In the genomic region with DNA sequence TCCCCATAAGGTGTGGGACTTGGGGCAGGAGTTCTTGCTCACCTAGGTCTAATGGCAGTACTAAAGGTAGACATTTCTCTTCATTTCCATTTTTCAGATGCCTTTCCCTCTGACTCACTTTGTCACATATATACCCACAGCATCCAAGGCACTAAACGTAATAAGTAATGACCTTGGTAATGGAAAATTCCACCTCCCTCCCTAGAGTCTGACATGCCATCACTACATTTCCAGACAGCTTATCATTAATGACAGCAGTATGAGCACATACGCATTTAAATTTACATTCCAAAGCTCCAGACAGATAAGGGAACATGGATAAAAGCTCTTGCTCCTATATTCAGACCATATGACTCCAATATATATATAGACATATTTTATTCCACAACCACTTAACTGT, we compare ENCODE assay signal across 20 cellular contexts.
"Had no signal": no experiment of that assay in that cellular context is flagged by ENCODE, and none has a peak within 500 bp of the region (broad histone marks: within the 10 kb centered on the region; RNA-seq: fewer than 3 reads in every experiment).

No MANE protein-coding gene starts in this region.

- H3K4me1 Mint-ChIP-seq: activated naive CD8-positive, alpha-beta T cell treated with anti-CD3 and anti-CD28 coated beads, Interleukin-2, amount 10 ng/mL, durations not matched to agents 7 days and 5 days; memory B cell; naive B cell; neural progenitor cell; stimulated activated memory B cell treated with anti-CD40 and anti-IgM and Interleukin-4, amounts not matched to agents 10 μg/mL and 1 μg/mL and 100 μg/mL, for 72 hours had no signal

- H3K27me3 Mint-ChIP-seq: activated naive CD8-positive, alpha-beta T cell treated with anti-CD3 and anti-CD28 coated beads, Interleukin-2, amount 10 ng/mL, durations not matched to agents 7 days and 5 days; stimulated activated memory B cell treated with anti-CD40 and anti-IgM and Interleukin-4, amounts not matched to agents 10 μg/mL and 1 μg/mL and 100 μg/mL, for 72 hours had no signal

- DNase-seq: activated CD4-positive, alpha-beta T cell treated with anti-CD3 and anti-CD28 coated beads for 48 hours; activated CD4-positive, CD25-positive, alpha-beta regulatory T cell; activated CD8-positive, alpha-beta T cell treated with anti-CD3 and anti-CD28 coated beads for 36 hours; activated naive CD4-positive, alpha-beta T cell treated with Interleukin-2 at 50 U/mL for 16 hours; activated naive CD8-positive, alpha-beta T cell treated with anti-CD3 and anti-CD28 coated beads, Interleukin-2, amount 10 ng/mL, durations not matched to agents 7 days and 5 days; activated T-cell treated with anti-CD3 and anti-CD28 coated beads, Interleukin-2, amount 50 U/mL, for 24 hours; effector CD4-positive, alpha-beta T cell; glutamatergic neuron; mucosa of descending colon; naive B cell; psoas muscle; spleen; stimulated activated CD4-positive, alpha-beta T cell treated with anti-CD3 and anti-CD28 coated beads, Interleukin-4, amount 100 ng/mL, for 4 hours; T1000; upper lobe of right lung had no signal

- H3K4me2 ChIP-seq: neural progenitor cell had no signal

- H3K4me3 Mint-ChIP-seq: activated CD8-positive, alpha-beta T cell treated with anti-CD3 and anti-CD28 coated beads for 36 hours; activated naive CD8-positive, alpha-beta T cell treated with anti-CD3 and anti-CD28 coated beads, Interleukin-2, amount 10 ng/mL, durations not matched to agents 7 days and 5 days; activated T-cell treated with anti-CD3 and anti-CD28 coated beads, Interleukin-2, amount 50 U/mL, for 24 hours; memory B cell; naive B cell; neural progenitor cell; stimulated activated memory B cell treated with anti-CD40 and anti-IgM and Interleukin-4, amounts not matched to agents 10 μg/mL and 1 μg/mL and 100 μg/mL, for 72 hours had no signal

- H3K9me3 ChIP-seq: mucosa of descending colon, psoas muscle, spleen, thoracic aorta, upper lobe of right lung had no signal

- H3K4me1 ChIP-seq: neural progenitor cell, psoas muscle, spleen, upper lobe of right lung had no signal

- H3K27ac Mint-ChIP-seq: activated CD8-positive, alpha-beta T cell treated with anti-CD3 and anti-CD28 coated beads for 36 hours; activated naive CD8-positive, alpha-beta T cell treated with anti-CD3 and anti-CD28 coated beads, Interleukin-2, amount 10 ng/mL, durations not matched to agents 7 days and 5 days; activated T-cell treated with anti-CD3 and anti-CD28 coated beads, Interleukin-2, amount 50 U/mL, for 24 hours; activated T-helper 2 cell treated with anti-CD3 and anti-CD28 coated beads, Interferon-gamma antibody, Interleukin-2, Interleukin-4, amounts not matched to agents 10 μg/mL and 5 μg/mL and 100 μg/mL, durations not matched to agents 14 hours and 24 hours and 36 hours; memory B cell; naive B cell; neural progenitor cell; stimulated activated memory B cell treated with anti-CD40 and anti-IgM and Interleukin-4, amounts not matched to agents 10 μg/mL and 1 μg/mL and 100 μg/mL, for 72 hours had no signal

- H3K36me3 ChIP-seq: neural progenitor cell, spleen, thoracic aorta, upper lobe of right lung had no signal

- H3K9ac ChIP-seq: neural progenitor cell had no signal

- H2AFZ ChIP-seq: neural progenitor cell had no signal

- H3K36me3 Mint-ChIP-seq: activated naive CD8-positive, alpha-beta T cell treated with anti-CD3 and anti-CD28 coated beads, Interleukin-2, amount 10 ng/mL, durations not matched to agents 7 days and 5 days; memory B cell; naive B cell; neural progenitor cell; stimulated activated memory B cell treated with anti-CD40 and anti-IgM and Interleukin-4, amounts not matched to agents 10 μg/mL and 1 μg/mL and 100 μg/mL, for 72 hours had no signal

- H3K27ac ChIP-seq: neural progenitor cell, psoas muscle, spleen, thoracic aorta, upper lobe of right lung had no signal

- H3K9me3 Mint-ChIP-seq: activated CD8-positive, alpha-beta T cell treated with anti-CD3 and anti-CD28 coated beads for 36 hours; activated naive CD8-positive, alpha-beta T cell treated with anti-CD3 and anti-CD28 coated beads, Interleukin-2, amount 10 ng/mL, durations not matched to agents 7 days and 5 days; activated T-cell treated with anti-CD3 and anti-CD28 coated beads, Interleukin-2, amount 50 U/mL, for 24 hours; activated T-helper 2 cell treated with anti-CD3 and anti-CD28 coated beads, Interferon-gamma antibody, Interleukin-2, Interleukin-4, amounts not matched to agents 10 μg/mL and 5 μg/mL and 100 μg/mL, durations not matched to agents 14 hours and 24 hours and 36 hours; memory B cell; naive B cell; neural progenitor cell; stimulated activated memory B cell treated with anti-CD40 and anti-IgM and Interleukin-4, amounts not matched to agents 10 μg/mL and 1 μg/mL and 100 μg/mL, for 72 hours had no signal

- H3K27me3 ChIP-seq: neural progenitor cell, upper lobe of right lung had no signal

- H3K4me3 ChIP-seq: mucosa of descending colon, neural progenitor cell, psoas muscle, spleen, thoracic aorta, upper lobe of right lung had no signal
